35 cellular contexts compared by ENCODE assay signal in the genomic region with DNA sequence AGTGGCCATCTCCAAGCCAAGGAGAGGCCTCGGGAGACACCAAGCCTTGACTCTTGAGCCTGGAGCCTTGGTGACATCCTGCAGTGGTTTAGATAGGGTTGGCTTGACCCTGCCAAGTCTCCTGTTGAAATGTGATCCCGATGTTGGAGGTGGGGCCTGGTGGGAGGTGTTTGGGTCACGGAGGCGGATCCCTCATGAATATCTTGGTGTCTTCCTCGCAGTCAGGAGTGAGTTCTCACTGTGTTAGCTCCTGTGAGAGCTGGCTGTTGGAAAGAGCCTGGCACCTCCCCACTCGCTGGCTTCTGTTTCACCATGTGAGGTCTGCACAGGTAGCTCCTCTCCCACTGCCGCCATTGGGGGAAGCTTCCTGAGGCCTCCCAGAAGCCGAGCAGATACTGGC. TPM values are rescaled to one million over a fixed set of nuclear protein-coding genes. Genes with fewer than 3 reads are reported as not detected.
"Had no signal": no experiment of that assay in that cellular context is flagged by ENCODE, and none has a peak within 500 bp of the region (broad histone marks: within the 10 kb centered on the region; RNA-seq: fewer than 3 reads in every experiment).

No MANE protein-coding gene starts in this region.

- H3K27me3 ChIP-seq: Peyer's patch had no signal

- H3K4me1 Mint-ChIP-seq: activated B cell treated with CpG ODN at 0.5 μM for 24 hours; central memory CD8-positive, alpha-beta T cell had no signal

- H3K27ac Mint-ChIP-seq: activated B cell treated with CpG ODN at 0.5 μM for 24 hours; activated CD4-positive, alpha-beta memory T cell treated with anti-CD3 and anti-CD28 coated beads for 36 hours; activated naive CD4-positive, alpha-beta T cell treated with anti-CD3 and anti-CD28 coated beads for 36 hours; activated T-helper 1 cell treated with anti-CD3 and anti-CD28 coated beads, Interleukin-12 subunit alpha, Interleukin-12 subunit beta, Interleukin-2, Interleukin-4 antibody, amounts not matched to agents 30 ng/mL and 10 ng/mL and 1 ng/mL, durations not matched to agents 14 hours and 24 hours and 36 hours; brain had no signal

- DNase-seq: activated B cell treated with CpG ODN at 0.5 μM for 24 hours; activated CD4-positive, alpha-beta memory T cell treated with anti-CD3 and anti-CD28 coated beads for 36 hours; activated CD4-positive, alpha-beta T cell treated with anti-CD3 and anti-CD28 coated beads for 4 hours; activated CD4-positive, alpha-beta T cell treated with anti-CD3 and anti-CD28 coated beads, Interleukin-2, amount 50 U/mL, for 1 hour; activated CD4-positive, CD25-positive, alpha-beta regulatory T cell treated with anti-CD3 and anti-CD28 coated beads, Interleukin-2, amount 50 U/mL, for 72 hours; activated CD8-positive, alpha-beta memory T cell treated with anti-CD3 and anti-CD28 coated beads, Interleukin-2, amount 50 U/mL, for 4 hours; activated gamma-delta T cell treated with Interleukin-2 at 50 U/mL for 16 hours; activated naive CD4-positive, alpha-beta T cell treated with anti-CD3 and anti-CD28 coated beads for 36 hours; activated T-cell treated with anti-CD3 and anti-CD28 coated beads for 4 hours; activated T-cell treated with anti-CD3 and anti-CD28 coated beads, Interleukin-2, amount 50 U/mL, for 4 hours; adrenal gland; MM.1S; MV-4-11; NCI-H1092; NCI-H1436 treated with DMSO at 0.1 percent for 48 hours; NCI-H1694 treated with DMSO at 0.1 percent for 48 hours; NCI-H2029; NCI-H2107; NCI-H2171; NCI-H510A; NCI-H526; NCI-H748 treated with DMSO at 0.1 percent for 48 hours; NK-92 treated with Interleukin-12 subunit alpha and Interleukin-12 subunit beta, amount 100 ng/mL, for 24 hours; PC-3; Peyer's patch; RPMI8226; SW 1271; T-helper 1 cell; T-helper 2 cell; T-helper 9 cell had no signal

- H3K4me3 Mint-ChIP-seq: activated B cell treated with CpG ODN at 0.5 μM for 24 hours; activated CD4-positive, alpha-beta memory T cell treated with anti-CD3 and anti-CD28 coated beads for 36 hours; activated naive CD4-positive, alpha-beta T cell treated with anti-CD3 and anti-CD28 coated beads for 36 hours; activated T-cell treated with anti-CD3 and anti-CD28 coated beads, Interleukin-2, amount 50 U/mL, for 4 hours; activated T-helper 1 cell treated with anti-CD3 and anti-CD28 coated beads, Interleukin-12 subunit alpha, Interleukin-12 subunit beta, Interleukin-2, Interleukin-4 antibody, amounts not matched to agents 30 ng/mL and 10 ng/mL and 1 ng/mL, durations not matched to agents 14 hours and 24 hours and 36 hours; brain; central memory CD8-positive, alpha-beta T cell had no signal

- H3K36me3 Mint-ChIP-seq: activated CD4-positive, alpha-beta memory T cell treated with anti-CD3 and anti-CD28 coated beads for 36 hours; activated naive CD4-positive, alpha-beta T cell treated with anti-CD3 and anti-CD28 coated beads, Interleukin-2, amount 50 U/mL, for 72 hours; brain had no signal

- H3K4me3 ChIP-seq: adrenal gland, Peyer's patch had no signal

- H3K36me3 ChIP-seq: adrenal gland, Peyer's patch had no signal

- ATAC-seq: activated naive CD4-positive, alpha-beta T cell treated with anti-CD3 and anti-CD28 coated beads, Interleukin-2, amount 50 U/mL, for 72 hours; activated T-cell treated with anti-CD3 and anti-CD28 coated beads, Interleukin-2, amount 50 U/mL, for 4 hours; PC-3 had no signal

- H3K4me1 ChIP-seq: adrenal gland, Peyer's patch had no signal

- H3K9me3 Mint-ChIP-seq: activated B cell treated with CpG ODN at 0.5 μM for 24 hours; activated CD4-positive, alpha-beta memory T cell treated with anti-CD3 and anti-CD28 coated beads for 36 hours; activated naive CD4-positive, alpha-beta T cell treated with anti-CD3 and anti-CD28 coated beads for 36 hours; activated naive CD4-positive, alpha-beta T cell treated with anti-CD3 and anti-CD28 coated beads, Interleukin-2, amount 50 U/mL, for 72 hours; activated T-cell treated with anti-CD3 and anti-CD28 coated beads, Interleukin-2, amount 50 U/mL, for 4 hours; activated T-helper 1 cell treated with anti-CD3 and anti-CD28 coated beads, Interleukin-12 subunit alpha, Interleukin-12 subunit beta, Interleukin-2, Interleukin-4 antibody, amounts not matched to agents 30 ng/mL and 10 ng/mL and 1 ng/mL, durations not matched to agents 14 hours and 24 hours and 36 hours; central memory CD8-positive, alpha-beta T cell had no signal

- H3K27ac ChIP-seq: adrenal gland, Peyer's patch, VCaP had no signal

- H3K9me3 ChIP-seq: adrenal gland, Peyer's patch had no signal

RNA-seq across cellular contexts. Expression of a gene that starts 38.8 kb away (rescaled TPM):
- total RNA-seq: activated B cell treated with CpG ODN at 0.5 μM for 24 hours; activated CD4-positive, alpha-beta memory T cell treated with anti-CD3 and anti-CD28 coated beads for 36 hours; activated naive CD4-positive, alpha-beta T cell treated with anti-CD3 and anti-CD28 coated beads for 36 hours; activated T-cell treated with anti-CD3 and anti-CD28 coated beads, Interleukin-2, amount 50 U/mL, for 4 hours; activated T-helper 1 cell treated with anti-CD3 and anti-CD28 coated beads, Interleukin-12 subunit alpha, Interleukin-12 subunit beta, Interleukin-2, Interleukin-4 antibody, amounts not matched to agents 30 ng/mL and 10 ng/mL and 1 ng/mL, durations not matched to agents 14 hours and 24 hours and 36 hours; PC-3 had no signal
